ENCODE assay signal across 8 cellular contexts in genomic region chr17:50947844-50948514, GRCh38.
A peak's percentile ranks its signal among the peaks of the same experiment; 100 is the strongest.
DNase-seq lines count a peak whose midpoint lies in the region; ATAC-seq and TF ChIP-seq lines count a peak whose summit lies in the region.

No MANE protein-coding gene starts in this region.

- H3K4me2 ChIP-seq in PC-3 (ENCODE audit: low read length) = peak overlapping the region; percentile 9; the same call in 1 of the 2 replicates

- no TSS peak for BruUV-seq in PC-3 (replicated peaks; lab: Mats Ljungman, UMichigan)

- H3K4me1 ChIP-seq in PC-3 (ENCODE audit: insufficient read depth, low read length) = peaks cover 54% of the 10 kb centered on the region

- H3K4me3 ChIP-seq in PC-3 (ENCODE audit: low read length) = no peak overlapping the region

- H3K36me3 ChIP-seq in PC-3 (ENCODE audit: low read depth, low read length) = no peaks in the 10 kb centered on the region

- CTCF ChIA-PET in PC-3 (lab: Charles Lee) = interaction anchor here (0.6 to 0.7 kb wide), 3 partner anchors 12 to 165 kb away, joined by 4 to 14 read pairs (median 5); no protein-coding TSS in a partner anchor

- H2AFZ ChIP-seq in PC-3 (ENCODE audit: low read length) = peak overlapping the region; percentile 14; the same call in 1 of the 2 replicates

- no peaks in the 10 kb centered on the region for H3F3A ChIP-seq in PC-3 (ENCODE audit: low read length, unreplicated experiment)

- ATAC-seq in PC-3 (no peak), sciatic nerve (no peak), GM19397 (IDR thresholded peaks at IDR 0.05; ENCODE audit: unreplicated experiment) (no peak), HG03139 (IDR thresholded peaks at IDR 0.05; ENCODE audit: unreplicated experiment) (no peak)

- no peaks in the 10 kb centered on the region for H3K9me2 ChIP-seq in PC-3 (replicated peaks; ENCODE audit: low read length)

- intact Hi-C loops in PC-3 (cut with micrococcal nuclease) = no loop called here
- intact Hi-C loops in head of caudate nucleus (cut with DNase I) = loop anchor here (2.0 kb wide), 1 partner anchor 83 kb away; no protein-coding TSS in a partner anchor
- intact Hi-C loops in sciatic nerve (cut with DNase I) = loop anchor here (5.0 kb wide), 1 partner anchor 86 kb away; no protein-coding TSS in a partner anchor

- TF ChIP-seq CTCF in GM10266 (IDR thresholded peaks at IDR 0.05; ENCODE audit: control insufficient read depth, insufficient read depth, low read depth, missing control alignments) (no peak), PC-3 (conservative IDR thresholded peaks at IDR 0.05; ENCODE audit: low read depth, low read length) (no peak)

- H4K20me1 ChIP-seq in PC-3 (ENCODE audit: low read length) = no peaks in the 10 kb centered on the region

- no peak overlapping the region for H3K9ac ChIP-seq in PC-3 (ENCODE audit: low read length)

- no peak overlapping the region for H3K27ac ChIP-seq in PC-3 (ENCODE audit: low read length)

- no peaks in the 10 kb centered on the region for H3K9me3 ChIP-seq in PC-3 (ENCODE audit: low read length)

- peak; percentile 14 for DNase-seq in GM10266 (ENCODE audit: extremely low spot score)
- peak; percentile 46 for DNase-seq in PC-3
- DNase-seq in head of caudate nucleus = peak in 40 of 42 donors; percentile 47 to 84 (median 66)
- DNase-seq in sciatic nerve (ENCODE audit: low spot score) = peak; percentile 80
- no peak for DNase-seq in GM19238 (ENCODE audit: insufficient read length, low spot score)
- DNase-seq in foreskin melanocyte = no peak

- POLR2A ChIA-PET in PC-3 (lab: Charles Lee; ENCODE audit: unreplicated experiment) = interaction anchor here (0.5 to 0.8 kb wide), 3 partner anchors 31 to 82 kb away, joined by 3 to 4 read pairs (median 3); partner anchors contain the start of gene TOB1

- H3K27me3 ChIP-seq in PC-3 (ENCODE audit: low read length) = no peaks in the 10 kb centered on the region

- H3K79me2 ChIP-seq in PC-3 (ENCODE audit: low read length) = no peaks in the 10 kb centered on the region

Comparison
In these comparisons a context has a peak if more than half of its experiments do, and no peak if none do; other contexts are left out.
1. DNase-seq: peak in GM10266 (single experiment), PC-3 (single experiment), head of caudate nucleus (40 of 42) and sciatic nerve (single experiment); none in GM19238 (single experiment) and foreskin melanocyte (single experiment).